ENCODE assay signal across 8 cellular contexts in genomic region chr12:30796508-30796780, GRCh38.
DNase-seq lines count a peak whose midpoint lies in the region; ATAC-seq and TF ChIP-seq lines count a peak whose summit lies in the region.

No MANE protein-coding gene starts in this region.

- peak; percentile 79 for ATAC-seq in SK-N-SH treated with all-trans-retinoic acid at 6 μM for 48 hours
- no peak for ATAC-seq in HG02981 (IDR thresholded peaks at IDR 0.05; ENCODE audit: unreplicated experiment)

- H3K4me3 Mint-ChIP-seq in nephron = peak overlapping the region; percentile 90 to 93 (median 92)

- peaks cover 11% of the 10 kb centered on the region for H3K4me1 Mint-ChIP-seq in nephron

- no peaks in the 10 kb centered on the region for H3K9me3 Mint-ChIP-seq in nephron

- POLR2A ChIA-PET in HEK293T (lab: Yijun Ruan, JAX) = interaction anchor here (0.7 to 2.4 kb wide), 5 partner anchors 22 to 101 kb away, joined by 3 to 17 read pairs (median 3); partner anchors contain the start of genes CAPRIN2 and IPO8

- peak; percentile 64 for DNase-seq in ELR (ENCODE audit: low read depth)
- peak; percentile 55 for DNase-seq in HEK293T (ENCODE audit: extremely low spot score)
- peak; percentile 74 for DNase-seq in fibroblast of gingiva (ENCODE audit: low read depth)
- no peak for DNase-seq in NCI-H446 (lab: John Stamatoyannopoulos, UW)
- DNase-seq in HK-2 (ENCODE audit: unreplicated experiment) = no peak

- H3K27ac Mint-ChIP-seq in nephron = no peak overlapping the region

- no peak for TF ChIP-seq CTCF in nephron (IDR thresholded peaks at IDR 0.05; ENCODE audit: unreplicated experiment in 3 of 3)

- CTCF ChIA-PET in HEK293T (lab: Yijun Ruan, JAX) = interaction anchor here (0.6 to 1.0 kb wide), 2 partner anchors 12 to 246 kb away, joined by 4 read pairs; no protein-coding TSS in a partner anchor

- peaks cover 31% of the 10 kb centered on the region for H3K27me3 Mint-ChIP-seq in nephron (ENCODE audit: low read depth)

- no peaks in the 10 kb centered on the region for H3K36me3 Mint-ChIP-seq in nephron (ENCODE audit: low read depth)

TF ChIP-seq in HEK293T, 16 proteins besides CTCF, POLR2A, EP300 and RAD21:
- TF ChIP-seq FOXM1 (IDR thresholded peaks at IDR 0.05; ENCODE audit: borderline replicate concordance) = no peak
- no peak for TF ChIP-seq FOXA1 (IDR thresholded peaks at IDR 0.05)
- TF ChIP-seq SUZ12 (IDR thresholded peaks at IDR 0.05) = no peak
- TF ChIP-seq FOXK2 (IDR thresholded peaks at IDR 0.05) = no peak
- no peak for TF ChIP-seq BHLHE40 (IDR thresholded peaks at IDR 0.05; ENCODE audit: borderline replicate concordance)
- TF ChIP-seq LEF1 (IDR thresholded peaks at IDR 0.05; ENCODE audit: borderline replicate concordance) = no peak
- no peak for TF ChIP-seq CTBP1 (IDR thresholded peaks at IDR 0.05; ENCODE audit: borderline replicate concordance)
- no peak for TF ChIP-seq NFRKB (IDR thresholded peaks at IDR 0.05)
- no peak for TF ChIP-seq PKNOX1 (IDR thresholded peaks at IDR 0.05)
- TF ChIP-seq ZNF384 (IDR thresholded peaks at IDR 0.05) = no peak
- no peak for TF ChIP-seq ARNT (IDR thresholded peaks at IDR 0.05)
- no peak for TF ChIP-seq L3MBTL2 (conservative IDR thresholded peaks at IDR 0.05)
- TF ChIP-seq HDGF (IDR thresholded peaks at IDR 0.05; ENCODE audit: borderline replicate concordance) = no peak
- no peak for TF ChIP-seq TARDBP (IDR thresholded peaks at IDR 0.05)
- TF ChIP-seq ELF4 (IDR thresholded peaks at IDR 0.05) = no peak
- no peak for TF ChIP-seq SP1 (IDR thresholded peaks at IDR 0.05)

TF ChIP-seq in SK-N-SH treated with all-trans-retinoic acid at 6 μM for 48 hours, 23 proteins besides CTCF, POLR2A, EP300 and RAD21:
- TF ChIP-seq ZFP3 (CRISPR knock-in tag; IDR thresholded peaks at IDR 0.05) = peak; percentile 33; the same call in 1 of the 2 replicates
- no peak for TF ChIP-seq SNAI2 (CRISPR knock-in tag; IDR thresholded peaks at IDR 0.05)

Comparison
In these comparisons a context has a peak if more than half of its experiments do, and no peak if none do; other contexts are left out.
1. DNase-seq: peak in ELR (single experiment), HEK293T (single experiment) and fibroblast of gingiva (single experiment); none in NCI-H446 (0 of 2) and HK-2 (single experiment).